ENCODE assay signal across 32 cellular contexts in the genomic region with DNA sequence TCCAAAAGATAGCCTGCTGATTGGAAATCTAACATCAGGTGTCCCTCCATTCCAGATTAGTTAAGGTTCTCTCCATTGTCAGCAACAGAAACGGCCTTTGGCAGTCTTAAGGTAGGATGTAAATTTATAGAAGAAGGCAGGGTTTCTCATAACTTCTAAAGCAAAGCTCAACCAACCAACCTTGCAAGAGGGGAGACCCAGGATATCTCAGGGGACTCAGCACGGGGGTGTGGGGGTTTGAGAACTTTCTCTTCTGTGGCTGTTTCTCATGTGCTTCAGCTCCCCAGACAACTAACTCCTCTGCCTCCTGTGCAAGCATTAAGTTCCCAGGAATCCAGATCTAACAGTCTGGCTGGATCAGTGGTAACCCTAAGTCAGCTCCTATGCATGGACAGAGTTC.
"Had no signal": no experiment of that assay in that cellular context is flagged by ENCODE, and none has a peak within 500 bp of the region (broad histone marks: within the 10 kb centered on the region; RNA-seq: fewer than 3 reads in every experiment).

No MANE protein-coding gene starts in this region.

- H3K36me3 ChIP-seq: adrenal gland, brain microvascular endothelial cell, breast epithelium, colonic mucosa had no signal

- H3K4me1 ChIP-seq: adrenal gland, body of pancreas, breast epithelium, colonic mucosa had no signal

- FAIRE-seq: astrocyte, TTC549 had no signal

- H3K9me3 ChIP-seq: colonic mucosa had no signal

- H3K27me3 ChIP-seq: adrenal gland, body of pancreas, brain microvascular endothelial cell, breast epithelium, colonic mucosa had no signal

- H3K27ac ChIP-seq: adrenal gland, body of pancreas, brain microvascular endothelial cell, breast epithelium, colonic mucosa, VCaP had no signal

- H3K4me3 ChIP-seq: adrenal gland, body of pancreas, breast epithelium, colonic mucosa had no signal

- DNase-seq: activated B cell treated with CpG ODN at 0.5 μM for 24 hours; activated CD4-positive, alpha-beta memory T cell treated with anti-CD3 and anti-CD28 coated beads for 36 hours; activated CD4-positive, alpha-beta T cell treated with anti-CD3 and anti-CD28 coated beads for 4 hours; activated CD4-positive, alpha-beta T cell treated with anti-CD3 and anti-CD28 coated beads, Interleukin-2, amount 10 ng/mL, durations not matched to agents 24 days and 14 days; activated CD4-positive, alpha-beta T cell treated with anti-CD3 and anti-CD28 coated beads, Interleukin-2, amount 50 U/mL, for 1 hour; activated CD4-positive, alpha-beta T cell treated with anti-CD3 and anti-CD28 coated beads, Interleukin-2, amount 50 U/mL, for 4 hours; activated CD4-positive, CD25-positive, alpha-beta regulatory T cell treated with anti-CD3 and anti-CD28 coated beads, Interleukin-2, amount 50 U/mL, for 72 hours; activated CD8-positive, alpha-beta memory T cell treated with anti-CD3 and anti-CD28 coated beads, Interleukin-2, amount 50 U/mL, for 4 hours; activated CD8-positive, alpha-beta T cell treated with anti-CD3 and anti-CD28 coated beads for 36 hours; activated effector memory CD4-positive, alpha-beta T cell treated with anti-CD3 and anti-CD28 coated beads, Interleukin-2, amount 50 U/mL, for 16 hours; activated gamma-delta T cell treated with Interleukin-2 at 50 U/mL for 16 hours; activated naive CD4-positive, alpha-beta T cell; activated naive CD4-positive, alpha-beta T cell treated with anti-CD3 and anti-CD28 coated beads for 36 hours; activated naive CD4-positive, alpha-beta T cell treated with anti-CD3 and anti-CD28 coated beads, Interleukin-2, amount 50 U/mL, for 16 hours; activated naive CD8-positive, alpha-beta T cell treated with anti-CD3 and anti-CD28 coated beads for 36 hours; activated T-cell treated with anti-CD3 and anti-CD28 coated beads for 4 hours; activated T-cell treated with anti-CD3 and anti-CD28 coated beads, Interleukin-2, amount 50 U/mL, for 1 hour; activated T-cell treated with anti-CD3 and anti-CD28 coated beads, Interleukin-2, amount 50 U/mL, for 4 hours; activated T-cell treated with anti-CD3 and anti-CD28 coated beads, Interleukin-2, amount 50 U/mL, for 72 hours; adrenal gland; amniotic stem cell; aorta; body of pancreas; brain microvascular endothelial cell; central memory CD4-positive, alpha-beta T cell; colonic mucosa; T-helper 2 cell; T-helper 9 cell had no signal
